12 cellular contexts compared by ENCODE assay signal in genomic region chr15:31296304-31297220, GRCh38. TPM values are rescaled to one million over a fixed set of nuclear protein-coding genes. Genes with fewer than 3 reads are reported as not detected.
DNase-seq lines count a peak whose midpoint lies in the region; ATAC-seq and TF ChIP-seq lines count a peak whose summit lies in the region.
"Had no signal": no experiment of that assay in that cellular context is flagged by ENCODE, and none has a peak within 500 bp of the region (broad histone marks: within the 10 kb centered on the region; RNA-seq: fewer than 3 reads in every experiment).

No MANE protein-coding gene starts in this region.

- H3K14ac ChIP-seq in trophoblast cell (ENCODE audit: low read length) = no peak overlapping the region

- no peak overlapping the region for H2BK5ac ChIP-seq in trophoblast cell (ENCODE audit: low read depth, low read length, poor library complexity)

- no peaks in the 10 kb centered on the region for H3K36me3 ChIP-seq in trophoblast cell (ENCODE audit: control insufficient read depth in 1 of 2, insufficient read depth in 2 of 2, low read length in 2 of 2)
- H3K36me3 ChIP-seq: tibial nerve had no signal

- H3K27me3 Mint-ChIP-seq in dendritic cell treated with granulocyte-macrophage colony-stimulating factor and Interleukin-4, amounts not matched to agents 40 ng/mL and 50 ng/mL, for 4 days = no peaks in the 10 kb centered on the region
- H3K27me3 Mint-ChIP-seq in osteocyte (ENCODE audit: unreplicated experiment) = peaks cover 53% of the 10 kb centered on the region

- intact Hi-C loops in dendritic cell treated with granulocyte-macrophage colony-stimulating factor and Interleukin-4, amounts not matched to agents 40 ng/mL and 50 ng/mL, for 4 days (cut with micrococcal nuclease) = no loop called here

- H4K91ac ChIP-seq in trophoblast cell (ENCODE audit: low read depth, low read length) = no peak overlapping the region

- no peaks in the 10 kb centered on the region for H3K79me1 ChIP-seq in trophoblast cell (ENCODE audit: low read length)

- H3K18ac ChIP-seq in trophoblast cell (ENCODE audit: low read length) = no peak overlapping the region

- no peak overlapping the region for H2BK120ac ChIP-seq in trophoblast cell (ENCODE audit: insufficient read depth, low read length, poor library complexity)

- H3K9me3 ChIP-seq in trophoblast cell (ENCODE audit: insufficient read depth, low read depth, low read length) = peaks cover 2% of the 10 kb centered on the region
- H3K9me3 ChIP-seq: tibial nerve had no signal

- no peak overlapping the region for H3K23ac ChIP-seq in trophoblast cell (ENCODE audit: low read length)

- no peak overlapping the region for H3K4me3 Mint-ChIP-seq in dendritic cell treated with granulocyte-macrophage colony-stimulating factor and Interleukin-4, amounts not matched to agents 40 ng/mL and 50 ng/mL, for 4 days
- H3K4me3 Mint-ChIP-seq in osteocyte (ENCODE audit: unreplicated experiment) = no peak overlapping the region

- H3K4ac ChIP-seq in trophoblast cell (ENCODE audit: low read depth, low read length) = no peak overlapping the region

- CTCF ChIA-PET in HEK293T (lab: Yijun Ruan, JAX) = no interaction called here

- POLR2A ChIA-PET in HEK293T (lab: Yijun Ruan, JAX) = no interaction called here

- H4K12ac ChIP-seq in trophoblast cell (ENCODE audit: low read depth, low read length) = no peak overlapping the region

- H2BK12ac ChIP-seq in trophoblast cell (ENCODE audit: low read length) = no peak overlapping the region

- TF ChIP-seq CTCF in osteocyte (IDR thresholded peaks at IDR 0.05) (no peak), GM13977 (IDR thresholded peaks at IDR 0.05; ENCODE audit: extremely low read depth, insufficient read depth, missing control alignments) (no peak)

- H3K9ac ChIP-seq in trophoblast cell (ENCODE audit: low read length) = no peak overlapping the region

- H3K27ac Mint-ChIP-seq in dendritic cell treated with granulocyte-macrophage colony-stimulating factor and Interleukin-4, amounts not matched to agents 40 ng/mL and 50 ng/mL, for 4 days = peak overlapping the region; percentile 5
- H3K27ac Mint-ChIP-seq in osteocyte (ENCODE audit: unreplicated experiment) = no peak overlapping the region

- no peak overlapping the region for H3K27ac ChIP-seq in trophoblast cell (ENCODE audit: low read depth, low read length)

- H3K79me2 ChIP-seq in trophoblast cell (ENCODE audit: control insufficient read depth, insufficient read depth, low read length, poor library complexity) = no peaks in the 10 kb centered on the region

- in situ Hi-C loops in GM13977 (cut with MboI; ENCODE audit: low pct_unique_long_range_greater_than_20kb, low sequenced_read_pairs, unreplicated experiment) = no loop called here

- no peak overlapping the region for H2AK5ac ChIP-seq in trophoblast cell (ENCODE audit: low read length)

- H3K36me3 Mint-ChIP-seq in dendritic cell treated with granulocyte-macrophage colony-stimulating factor and Interleukin-4, amounts not matched to agents 40 ng/mL and 50 ng/mL, for 4 days (ENCODE audit: low read depth) = no peaks in the 10 kb centered on the region
- no peaks in the 10 kb centered on the region for H3K36me3 Mint-ChIP-seq in osteocyte (ENCODE audit: unreplicated experiment)

- no peak overlapping the region for H3K4me2 ChIP-seq in trophoblast cell (ENCODE audit: low read length)

- H2AFZ ChIP-seq in trophoblast cell (ENCODE audit: insufficient read depth, low read length, poor library complexity) = no peak overlapping the region

- H4K8ac ChIP-seq in trophoblast cell (ENCODE audit: low read depth, low read length) = no peak overlapping the region

- H3K4me1 ChIP-seq in trophoblast cell (ENCODE audit: control insufficient read depth in 1 of 2, insufficient read depth in 2 of 2, low read length in 2 of 2) = no peaks in the 10 kb centered on the region

- no CpG with 5 or more reads among the region's 9 CpGs for WGBS in trophoblast cell (ENCODE audit: extremely low coverage, insufficient coverage, insufficient read length)

- H3K9me3 Mint-ChIP-seq in dendritic cell treated with granulocyte-macrophage colony-stimulating factor and Interleukin-4, amounts not matched to agents 40 ng/mL and 50 ng/mL, for 4 days = no peaks in the 10 kb centered on the region
- H3K9me3 Mint-ChIP-seq in osteocyte (ENCODE audit: unreplicated experiment) = no peaks in the 10 kb centered on the region

- H3K27me3 ChIP-seq in trophoblast cell (ENCODE audit: insufficient read depth, low read length) = no peaks in the 10 kb centered on the region
- H3K27me3 ChIP-seq: tibial nerve had no signal

- peak; percentile 63 for DNase-seq in DMS53 (lab: John Stamatoyannopoulos, UW)
- peak; percentile 74 for DNase-seq in NCI-H2171 treated with DMSO at 0.1 percent for 48 hours (lab: John Stamatoyannopoulos, UW)
- DNase-seq in osteocyte (ENCODE audit: extremely low spot score, unreplicated experiment) = peak; percentile 68
- no peak for DNase-seq in GM13977 (ENCODE audit: low spot score)
- DNase-seq in HEK293T (ENCODE audit: extremely low spot score) = no peak
- no peak for DNase-seq in trophoblast cell
- DNase-seq: activated gamma-delta T cell treated with Interleukin-2 at 50 U/mL for 16 hours, NCI-H187 treated with DMSO at 0.1 percent for 48 hours, T-helper 2 cell had no signal

- H3K4me3 ChIP-seq in trophoblast cell (ENCODE audit: low read depth, low read length) = no peak overlapping the region
- H3K4me3 ChIP-seq: tibial nerve had no signal

- ATAC-seq in GM18867 (IDR thresholded peaks at IDR 0.05; ENCODE audit: unreplicated experiment) = no peak

- peaks cover 38% of the 10 kb centered on the region for H3K4me1 Mint-ChIP-seq in dendritic cell treated with granulocyte-macrophage colony-stimulating factor and Interleukin-4, amounts not matched to agents 40 ng/mL and 50 ng/mL, for 4 days (ENCODE audit: low read depth)
- peaks cover 25% of the 10 kb centered on the region for H3K4me1 Mint-ChIP-seq in osteocyte (ENCODE audit: unreplicated experiment)

TF ChIP-seq in HEK293T, 16 proteins besides CTCF, POLR2A, EP300 and RAD21:
- no peak for TF ChIP-seq HDGF (IDR thresholded peaks at IDR 0.05; ENCODE audit: borderline replicate concordance)
- no peak for TF ChIP-seq FOXM1 (IDR thresholded peaks at IDR 0.05; ENCODE audit: borderline replicate concordance)
- TF ChIP-seq PKNOX1 (IDR thresholded peaks at IDR 0.05) = no peak
- no peak for TF ChIP-seq FOXA1 (IDR thresholded peaks at IDR 0.05)
- no peak for TF ChIP-seq LEF1 (IDR thresholded peaks at IDR 0.05; ENCODE audit: borderline replicate concordance)
- no peak for TF ChIP-seq FOXK2 (IDR thresholded peaks at IDR 0.05)
- no peak for TF ChIP-seq L3MBTL2 (conservative IDR thresholded peaks at IDR 0.05)
- TF ChIP-seq ELF4 (IDR thresholded peaks at IDR 0.05) = no peak
- TF ChIP-seq SP1 (IDR thresholded peaks at IDR 0.05) = no peak
- no peak for TF ChIP-seq CTBP1 (IDR thresholded peaks at IDR 0.05; ENCODE audit: borderline replicate concordance)
- no peak for TF ChIP-seq TARDBP (IDR thresholded peaks at IDR 0.05)
- no peak for TF ChIP-seq ZNF384 (IDR thresholded peaks at IDR 0.05)
- TF ChIP-seq NFRKB (IDR thresholded peaks at IDR 0.05) = no peak
- TF ChIP-seq SUZ12 (IDR thresholded peaks at IDR 0.05) = no peak
- TF ChIP-seq ARNT (IDR thresholded peaks at IDR 0.05) = no peak
- TF ChIP-seq BHLHE40 (IDR thresholded peaks at IDR 0.05; ENCODE audit: borderline replicate concordance) = no peak

RNA-seq across cellular contexts. Expression of gene KLF13, which starts 30.1 kb away (rescaled TPM):
- total RNA-seq in osteocyte = 54.5 and 57.7 TPM in 2 replicates
- 76.0 and 79.4 TPM in 2 replicates for polyA plus RNA-seq in trophoblast cell (2013)

Comparison
In these comparisons a context has a peak if more than half of its experiments do, and no peak if none do; other contexts are left out.
1. DNase-seq: peak in DMS53 (single experiment), NCI-H2171 treated with DMSO at 0.1 percent for 48 hours (single experiment) and osteocyte (single experiment); none in GM13977 (single experiment), HEK293T (single experiment) and trophoblast cell (0 of 2).